ENCODE assay signal across 23 cellular contexts in the genomic region with DNA sequence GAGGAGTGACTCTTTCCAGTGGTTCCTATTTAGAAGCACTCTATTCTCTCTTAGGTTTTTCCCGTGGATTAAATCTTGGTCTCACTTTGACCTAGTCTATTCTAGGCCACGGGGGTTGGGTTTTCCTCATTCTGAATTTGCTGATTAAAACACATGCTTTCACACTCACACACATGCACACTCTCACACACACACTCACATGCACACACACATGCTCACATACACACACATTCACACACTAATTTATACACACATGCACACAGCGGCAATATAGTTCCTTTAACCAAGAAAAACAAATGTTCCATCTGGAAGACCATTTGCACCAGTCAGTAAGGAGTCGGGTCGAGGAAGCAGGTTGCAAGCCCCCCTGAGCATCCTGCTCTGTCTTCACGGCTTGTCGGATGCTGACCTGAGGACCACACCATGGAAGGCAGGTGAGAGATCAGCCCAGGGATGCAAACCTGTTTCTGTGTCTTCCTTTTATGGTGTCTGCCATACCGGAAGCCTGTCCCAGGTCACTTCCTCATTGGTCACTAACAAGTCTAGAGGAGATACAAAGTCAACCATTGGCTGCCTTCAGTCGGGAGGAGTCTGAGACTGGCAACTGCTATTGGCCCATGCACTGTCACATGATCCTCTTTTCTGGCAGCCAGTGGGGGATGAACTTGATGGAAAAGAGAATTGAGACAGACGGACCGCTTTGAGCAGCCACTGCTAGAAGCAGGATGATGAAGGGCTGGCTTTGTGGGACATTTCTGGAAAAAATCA.
DNase-seq lines count a peak whose midpoint lies in the region; ATAC-seq, FAIRE-seq and TF ChIP-seq lines count a peak whose summit lies in the region.
"Had no signal": no experiment of that assay in that cellular context is flagged by ENCODE, and none has a peak within 500 bp of the region (broad histone marks: within the 10 kb centered on the region; RNA-seq: fewer than 3 reads in every experiment).

No MANE protein-coding gene starts in this region.

- 40% methylated on average over 11 of the region's 11 CpGs for WGBS in HepG2 (ENCODE audit: low lambda C conversion rate)
- WGBS in right lobe of liver (ENCODE audit: insufficient coverage, low coverage, low lambda C conversion rate, missing lambda C conversion rate): 81% methylated on average over 9 of the region's 11 CpGs

- no peaks in the 10 kb centered on the region for H4K20me1 ChIP-seq in HepG2 (ENCODE audit: insufficient read depth, low read length)
- H4K20me1 ChIP-seq: BLaER1 had no signal

- FAIRE-seq in HepG2 (lab: Jason Lieb, UNC) (no peak), urothelium cell line (lab: Jason Lieb, UNC) (peak; percentile 9)
- FAIRE-seq: A204.1, G401.6, GM12892, H54 had no signal

- intact Hi-C loops in HepG2 (cut with micrococcal nuclease; ENCODE audit: unreplicated experiment) (no loop called here), right lobe of liver (cut with DNase I) (no loop called here)
- intact Hi-C loops in activated CD4-positive, alpha-beta T cell treated with anti-CD3 and anti-CD28 coated beads, Interleukin-2, amount 10 ng/mL, durations not matched to agents 24 days and 14 days (cut with micrococcal nuclease): no loop called here

- BruUV-seq in HepG2 (replicated peaks; lab: Mats Ljungman, UMichigan): no TSS peak

- no peak overlapping the region for H3K27ac Mint-ChIP-seq in activated CD4-positive, alpha-beta T cell treated with anti-CD3 and anti-CD28 coated beads, Interleukin-2, amount 10 ng/mL, durations not matched to agents 24 days and 14 days
- no peak overlapping the region for H3K27ac Mint-ChIP-seq in T-helper 2 cell treated with Interferon-gamma antibody and Interleukin-4, amounts not matched to agents 5 μg/mL and 100 μg/mL, for 36 hours
- H3K27ac Mint-ChIP-seq: B cell; CD8-positive, alpha-beta T cell had no signal

- TF ChIP-seq RAD21 in HepG2 (CRISPR knock-in tag; IDR thresholded peaks at IDR 0.05): no peak

- H3K27ac ChIP-seq in HepG2 (ENCODE audit: extremely low read length, insufficient read depth, low read length): no peak overlapping the region
- no peak overlapping the region for H3K27ac ChIP-seq in right lobe of liver
- H3K27ac ChIP-seq: 22Rv1, BLaER1, C4-2B had no signal

- H3K36me3 Mint-ChIP-seq in activated CD4-positive, alpha-beta T cell treated with anti-CD3 and anti-CD28 coated beads, Interleukin-2, amount 10 ng/mL, durations not matched to agents 24 days and 14 days (ENCODE audit: low read depth): no peaks in the 10 kb centered on the region
- no peaks in the 10 kb centered on the region for H3K36me3 Mint-ChIP-seq in T-helper 2 cell treated with Interferon-gamma antibody and Interleukin-4, amounts not matched to agents 5 μg/mL and 100 μg/mL, for 36 hours (ENCODE audit: low read depth)
- H3K36me3 Mint-ChIP-seq: CD4-positive, CD25-positive, alpha-beta regulatory T cell; CD8-positive, alpha-beta T cell had no signal

- H2AFZ ChIP-seq in HepG2 (ENCODE audit: low read length): no peak overlapping the region

- H3K27me3 ChIP-seq in HepG2 (ENCODE audit: control insufficient read depth in 1 of 2, insufficient read depth in 2 of 2, low read length in 2 of 2) (no peaks in the 10 kb centered on the region; a peak in 1 of 5 replicates), right lobe of liver (no peaks in the 10 kb centered on the region)
- H3K27me3 ChIP-seq: BLaER1 had no signal

- TF ChIP-seq CTCF in HepG2 (CRISPR knock-in tag; IDR thresholded peaks at IDR 0.05) (no peak), right lobe of liver (IDR thresholded peaks at IDR 0.05) (no peak), NB4 (IDR thresholded peaks at IDR 0.05; ENCODE audit: low read depth, low read length) (no peak)

- H3K4me3 Mint-ChIP-seq in activated CD4-positive, alpha-beta T cell treated with anti-CD3 and anti-CD28 coated beads, Interleukin-2, amount 10 ng/mL, durations not matched to agents 24 days and 14 days: no peak overlapping the region
- no peak overlapping the region for H3K4me3 Mint-ChIP-seq in T-helper 2 cell treated with Interferon-gamma antibody and Interleukin-4, amounts not matched to agents 5 μg/mL and 100 μg/mL, for 36 hours
- H3K4me3 Mint-ChIP-seq: B cell; CD4-positive, CD25-positive, alpha-beta regulatory T cell; CD8-positive, alpha-beta T cell had no signal

- no peak for DNase-seq in HepG2 (ENCODE audit: low spot score)
- no peak for DNase-seq in right lobe of liver
- DNase-seq in NB4 (ENCODE audit: low read depth): peak; percentile 6
- peak; percentile 31 for DNase-seq in SK-N-DZ (ENCODE audit: low spot score)
- DNase-seq in urothelium cell line (ENCODE audit: low spot score): no peak
- no peak for DNase-seq in cerebellum (ENCODE audit: low spot score)
- no peak for DNase-seq in activated CD4-positive, alpha-beta T cell treated with anti-CD3 and anti-CD28 coated beads, Interleukin-2, amount 10 ng/mL, durations not matched to agents 24 days and 14 days
- no peak for DNase-seq in T-helper 2 cell treated with Interferon-gamma antibody and Interleukin-4, amounts not matched to agents 5 μg/mL and 100 μg/mL, for 36 hours (ENCODE audit: low spot score)
- DNase-seq: Caco-2; CD4-positive, CD25-positive, alpha-beta regulatory T cell; CD8-positive, alpha-beta T cell; DMS153; DND-41; GOT3 had no signal

- no peaks in the 10 kb centered on the region for H3K27me3 Mint-ChIP-seq in activated CD4-positive, alpha-beta T cell treated with anti-CD3 and anti-CD28 coated beads, Interleukin-2, amount 10 ng/mL, durations not matched to agents 24 days and 14 days
- no peaks in the 10 kb centered on the region for H3K27me3 Mint-ChIP-seq in T-helper 2 cell treated with Interferon-gamma antibody and Interleukin-4, amounts not matched to agents 5 μg/mL and 100 μg/mL, for 36 hours (ENCODE audit: low read depth)
- H3K27me3 Mint-ChIP-seq: B cell had no signal

- no peaks in the 10 kb centered on the region for H3K9me3 Mint-ChIP-seq in activated CD4-positive, alpha-beta T cell treated with anti-CD3 and anti-CD28 coated beads, Interleukin-2, amount 10 ng/mL, durations not matched to agents 24 days and 14 days
- H3K9me3 Mint-ChIP-seq in T-helper 2 cell treated with Interferon-gamma antibody and Interleukin-4, amounts not matched to agents 5 μg/mL and 100 μg/mL, for 36 hours: no peaks in the 10 kb centered on the region
- H3K9me3 Mint-ChIP-seq: CD8-positive, alpha-beta T cell had no signal

- no peak overlapping the region for H3K4me2 ChIP-seq in HepG2 (ENCODE audit: low read depth, low read length)
- H3K4me2 ChIP-seq: BLaER1 had no signal

- no peaks in the 10 kb centered on the region for H3K4me1 ChIP-seq in HepG2 (ENCODE audit: insufficient read depth, low read length)
- H3K4me1 ChIP-seq in right lobe of liver: peaks cover 0 to 12% (median 0%) of the 10 kb centered on the region in 4 donors
- H3K4me1 ChIP-seq: BLaER1, HAP-1 had no signal

- CTCF ChIA-PET in HepG2 (lab: Yijun Ruan, JAX; ENCODE audit: low intra/inter-chr PET ratio, low total read pairs): no interaction called here

- no peaks in the 10 kb centered on the region for H3K79me2 ChIP-seq in HepG2 (ENCODE audit: insufficient read depth, low read length)

- H3K9me3 ChIP-seq in HepG2 (ENCODE audit: low read length): no peaks in the 10 kb centered on the region
- no peaks in the 10 kb centered on the region for H3K9me3 ChIP-seq in right lobe of liver
- H3K9me3 ChIP-seq: BLaER1, Caco-2, HAP-1 had no signal

- H3K9ac ChIP-seq in HepG2 (ENCODE audit: insufficient read depth, low read depth, low read length): no peak overlapping the region
- H3K9ac ChIP-seq: BLaER1 had no signal

- H3K4me1 Mint-ChIP-seq in activated CD4-positive, alpha-beta T cell treated with anti-CD3 and anti-CD28 coated beads, Interleukin-2, amount 10 ng/mL, durations not matched to agents 24 days and 14 days: no peaks in the 10 kb centered on the region
- no peaks in the 10 kb centered on the region for H3K4me1 Mint-ChIP-seq in T-helper 2 cell treated with Interferon-gamma antibody and Interleukin-4, amounts not matched to agents 5 μg/mL and 100 μg/mL, for 36 hours (ENCODE audit: low read depth)
- H3K4me1 Mint-ChIP-seq: B cell; CD4-positive, CD25-positive, alpha-beta regulatory T cell had no signal

- H3K4me3 ChIP-seq in HepG2 (replicated peaks in 1 of 3; ENCODE audit: insufficient read depth in 1 of 3, low read depth in 2 of 3, low read length in 3 of 3) (no peak overlapping the region), right lobe of liver (no peak overlapping the region), NB4 (ENCODE audit: low read depth, low read length) (no peak overlapping the region)
- H3K4me3 ChIP-seq: BLaER1, HAP-1 had no signal

- POLR2A ChIA-PET in HepG2 (lab: Yijun Ruan, JAX): no interaction called here

- TF ChIP-seq POLR2A in HepG2 (IDR thresholded peaks at IDR 0.05; ENCODE audit: insufficient read depth in 1 of 2, low read depth in 2 of 2, low read length in 2 of 2) (no peak), right lobe of liver (IDR thresholded peaks at IDR 0.05) (no peak), NB4 (IDR thresholded peaks at IDR 0.05; ENCODE audit: extremely low read depth, insufficient read length) (no peak)

- TF ChIP-seq EP300 in HepG2 (IDR thresholded peaks at IDR 0.05; ENCODE audit: low read depth in 2 of 2, low read length in 2 of 2): no peak
- no peak for TF ChIP-seq EP300 in HepG2 (CRISPR knock-in tag; IDR thresholded peaks at IDR 0.05; ENCODE audit: borderline replicate concordance)

- in situ Hi-C loops in HepG2 (cut with HindIII; ENCODE audit: extremely low pct_ligation_motif_present, low pct_unique_long_range_greater_than_20kb): no loop called here

- ATAC-seq in HepG2 (no peak), right lobe of liver (no peak)
- ATAC-seq: CD8-positive, alpha-beta T cell had no signal

- H3K36me3 ChIP-seq in HepG2 (replicated peaks in 1 of 2; ENCODE audit: control insufficient read depth in 1 of 2, insufficient read depth in 2 of 2, low read length in 2 of 2) (no peaks in the 10 kb centered on the region), right lobe of liver (no peaks in the 10 kb centered on the region)
- H3K36me3 ChIP-seq: BLaER1, HAP-1 had no signal

TF ChIP-seq in HepG2, 621 proteins besides CTCF, POLR2A, EP300 and RAD21:
- TF ChIP-seq MNT (IDR thresholded peaks at IDR 0.05) (peak; percentile 77), ZNF460 (CRISPR knock-in tag; IDR thresholded peaks at IDR 0.05; ENCODE audit: borderline replicate concordance) (no peak)

Comparison
In these comparisons a context has a peak if more than half of its experiments do, and no peak if none do; other contexts are left out.
1. DNase-seq: peak in NB4 (single experiment) and SK-N-DZ (single experiment); none in HepG2 (single experiment), right lobe of liver (0 of 3), urothelium cell line (single experiment), cerebellum (single experiment), activated CD4-positive, alpha-beta T cell treated with anti-CD3 and anti-CD28 coated beads, Interleukin-2, amount 10 ng/mL, durations not matched to agents 24 days and 14 days (single experiment) and T-helper 2 cell treated with Interferon-gamma antibody and Interleukin-4, amounts not matched to agents 5 μg/mL and 100 μg/mL, for 36 hours (single experiment).